2 cellular contexts compared by ENCODE assay signal in the genomic region with DNA sequence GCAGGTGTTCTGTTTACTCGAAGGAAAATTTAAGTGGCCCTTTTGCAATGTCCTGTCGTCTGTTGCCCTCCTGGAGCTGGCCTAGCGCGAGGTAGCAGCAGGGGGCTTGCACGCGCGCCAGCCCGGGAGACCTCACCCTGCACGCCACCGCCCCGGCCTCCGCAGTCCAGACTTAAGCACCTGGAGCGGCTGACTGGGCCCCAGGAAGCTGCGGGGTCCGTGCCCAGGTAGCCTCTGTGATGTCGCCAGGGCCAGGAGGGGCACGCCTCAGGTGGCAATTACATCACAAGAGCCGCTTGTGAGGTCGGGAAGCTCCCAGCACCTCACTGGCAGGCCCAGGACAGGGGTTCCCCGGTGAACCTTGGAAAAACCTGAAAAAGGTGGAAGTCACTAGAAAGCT.
TF ChIP-seq lines count a peak whose summit lies in the region.

Gene SAXO1, minus strand, starts transcription at position 195 of the 400 bp plus-strand sequence. CDS start 301 bp downstream, outside the sequence.

TF ChIP-seq in GM23338, 12 proteins besides CTCF, POLR2A, EP300 and RAD21:
- no peak for TF ChIP-seq POLR2AphosphoS5 (IDR thresholded peaks at IDR 0.05; ENCODE audit: low read depth)
- no peak for TF ChIP-seq STAT1 (IDR thresholded peaks at IDR 0.05; ENCODE audit: unreplicated experiment)
- no peak for TF ChIP-seq EZH2 (IDR thresholded peaks at IDR 0.05; ENCODE audit: low read depth, unreplicated experiment)
- TF ChIP-seq ZNF462 (CRISPR knock-in tag; IDR thresholded peaks at IDR 0.05) = no peak
- no peak for TF ChIP-seq REST (IDR thresholded peaks at IDR 0.05; ENCODE audit: unreplicated experiment)
- no peak for TF ChIP-seq ETS1 (IDR thresholded peaks at IDR 0.05)
- no peak for TF ChIP-seq JUNB (IDR thresholded peaks at IDR 0.05; ENCODE audit: unreplicated experiment)
- TF ChIP-seq ZNF114 (CRISPR knock-in tag; IDR thresholded peaks at IDR 0.05) = no peak
- no peak for TF ChIP-seq NANOG (IDR thresholded peaks at IDR 0.05; ENCODE audit: borderline replicate concordance)
- TF ChIP-seq CREB1 (CRISPR knock-in tag; IDR thresholded peaks at IDR 0.05; ENCODE audit: low read depth) = no peak

TF ChIP-seq in H1, 55 proteins besides CTCF, POLR2A, EP300 and RAD21:
- no peak for TF ChIP-seq ZNF274 (IDR thresholded peaks at IDR 0.05; ENCODE audit: borderline replicate concordance, extremely low read depth, low read length)
- TF ChIP-seq TAF1 (IDR thresholded peaks at IDR 0.05; ENCODE audit: low read depth, low read length) = no peak
- TF ChIP-seq, protein P1, sequence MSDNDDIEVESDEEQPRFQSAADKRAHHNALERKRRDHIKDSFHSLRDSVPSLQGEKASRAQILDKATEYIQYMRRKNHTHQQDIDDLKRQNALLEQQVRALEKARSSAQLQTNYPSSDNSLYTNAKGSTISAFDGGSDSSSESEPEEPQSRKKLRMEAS (IDR thresholded peaks at IDR 0.05) = no peak
- TF ChIP-seq GTF2F1 (IDR thresholded peaks at IDR 0.05; ENCODE audit: borderline replicate concordance, low read depth, low read length) = no peak
- TF ChIP-seq, protein P2, sequence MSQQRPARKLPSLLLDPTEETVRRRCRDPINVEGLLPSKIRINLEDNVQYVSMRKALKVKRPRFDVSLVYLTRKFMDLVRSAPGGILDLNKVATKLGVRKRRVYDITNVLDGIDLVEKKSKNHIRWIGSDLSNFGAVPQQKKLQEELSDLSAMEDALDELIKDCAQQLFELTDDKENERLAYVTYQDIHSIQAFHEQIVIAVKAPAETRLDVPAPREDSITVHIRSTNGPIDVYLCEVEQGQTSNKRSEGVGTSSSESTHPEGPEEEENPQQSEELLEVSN (IDR thresholded peaks at IDR 0.05) = no peak
- TF ChIP-seq CREB1 (IDR thresholded peaks at IDR 0.05) = peak; percentile 37; the same call in 1 of the 2 replicates
- TF ChIP-seq CHD2 (IDR thresholded peaks at IDR 0.05; ENCODE audit: low read length) = no peak
